1 cellular context compared by ENCODE assay signal in the genomic region with DNA sequence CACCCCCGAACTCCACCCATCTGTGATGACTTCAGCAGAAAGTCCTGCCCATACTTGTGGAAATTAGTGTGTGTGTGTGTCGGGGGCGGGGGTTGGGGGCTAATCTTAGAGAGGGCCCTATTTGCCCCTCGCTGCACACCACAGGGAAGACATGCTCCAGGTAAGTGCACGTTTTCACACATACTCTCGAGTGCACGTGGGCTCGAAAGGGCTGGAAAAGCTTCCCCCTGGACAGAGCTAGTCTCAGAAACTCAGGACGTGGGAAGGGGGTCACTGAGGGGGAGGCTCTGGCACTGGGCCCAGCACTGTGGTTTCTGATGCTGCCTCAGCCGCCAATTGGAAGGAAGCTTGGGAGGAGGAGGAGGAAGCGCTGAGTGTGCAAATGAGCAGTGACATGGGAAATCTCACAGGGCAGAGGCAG.
TF ChIP-seq lines count a peak whose summit lies in the region.

No MANE protein-coding gene starts in this region.

TF ChIP-seq in K562, 482 proteins besides CTCF, POLR2A, EP300 and RAD21 (continued from another document):
- TF ChIP-seq, protein P1, sequence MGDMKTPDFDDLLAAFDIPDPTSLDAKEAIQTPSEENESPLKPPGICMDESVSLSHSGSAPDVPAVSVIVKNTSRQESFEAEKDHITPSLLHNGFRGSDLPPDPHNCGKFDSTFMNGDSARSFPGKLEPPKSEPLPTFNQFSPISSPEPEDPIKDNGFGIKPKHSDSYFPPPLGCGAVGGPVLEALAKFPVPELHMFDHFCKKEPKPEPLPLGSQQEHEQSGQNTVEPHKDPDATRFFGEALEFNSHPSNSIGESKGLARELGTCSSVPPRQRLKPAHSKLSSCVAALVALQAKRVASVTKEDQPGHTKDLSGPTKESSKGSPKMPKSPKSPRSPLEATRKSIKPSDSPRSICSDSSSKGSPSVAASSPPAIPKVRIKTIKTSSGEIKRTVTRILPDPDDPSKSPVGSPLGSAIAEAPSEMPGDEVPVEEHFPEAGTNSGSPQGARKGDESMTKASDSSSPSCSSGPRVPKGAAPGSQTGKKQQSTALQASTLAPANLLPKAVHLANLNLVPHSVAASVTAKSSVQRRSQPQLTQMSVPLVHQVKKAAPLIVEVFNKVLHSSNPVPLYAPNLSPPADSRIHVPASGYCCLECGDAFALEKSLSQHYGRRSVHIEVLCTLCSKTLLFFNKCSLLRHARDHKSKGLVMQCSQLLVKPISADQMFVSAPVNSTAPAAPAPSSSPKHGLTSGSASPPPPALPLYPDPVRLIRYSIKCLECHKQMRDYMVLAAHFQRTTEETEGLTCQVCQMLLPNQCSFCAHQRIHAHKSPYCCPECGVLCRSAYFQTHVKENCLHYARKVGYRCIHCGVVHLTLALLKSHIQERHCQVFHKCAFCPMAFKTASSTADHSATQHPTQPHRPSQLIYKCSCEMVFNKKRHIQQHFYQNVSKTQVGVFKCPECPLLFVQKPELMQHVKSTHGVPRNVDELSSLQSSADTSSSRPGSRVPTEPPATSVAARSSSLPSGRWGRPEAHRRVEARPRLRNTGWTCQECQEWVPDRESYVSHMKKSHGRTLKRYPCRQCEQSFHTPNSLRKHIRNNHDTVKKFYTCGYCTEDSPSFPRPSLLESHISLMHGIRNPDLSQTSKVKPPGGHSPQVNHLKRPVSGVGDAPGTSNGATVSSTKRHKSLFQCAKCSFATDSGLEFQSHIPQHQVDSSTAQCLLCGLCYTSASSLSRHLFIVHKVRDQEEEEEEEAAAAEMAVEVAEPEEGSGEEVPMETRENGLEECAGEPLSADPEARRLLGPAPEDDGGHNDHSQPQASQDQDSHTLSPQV (IDR thresholded peaks at IDR 0.05), result peak; percentile 92
- TF ChIP-seq, protein P2, sequence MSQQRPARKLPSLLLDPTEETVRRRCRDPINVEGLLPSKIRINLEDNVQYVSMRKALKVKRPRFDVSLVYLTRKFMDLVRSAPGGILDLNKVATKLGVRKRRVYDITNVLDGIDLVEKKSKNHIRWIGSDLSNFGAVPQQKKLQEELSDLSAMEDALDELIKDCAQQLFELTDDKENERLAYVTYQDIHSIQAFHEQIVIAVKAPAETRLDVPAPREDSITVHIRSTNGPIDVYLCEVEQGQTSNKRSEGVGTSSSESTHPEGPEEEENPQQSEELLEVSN (IDR thresholded peaks at IDR 0.05; ENCODE audit: borderline replicate concordance in 1 of 2, extremely low read depth in 1 of 2, insufficient read depth in 1 of 2, insufficient read length in 1 of 2, low read depth in 1 of 2, low read length in 1 of 2, poor library complexity in 1 of 2, severe bottlenecking in 1 of 2), result peak in 1 of 2 experiments; percentile 65
- no peak for TF ChIP-seq ZNF57 (CRISPR knock-in tag; IDR thresholded peaks at IDR 0.05)
